9 cellular contexts compared by ENCODE assay signal in the genomic region with DNA sequence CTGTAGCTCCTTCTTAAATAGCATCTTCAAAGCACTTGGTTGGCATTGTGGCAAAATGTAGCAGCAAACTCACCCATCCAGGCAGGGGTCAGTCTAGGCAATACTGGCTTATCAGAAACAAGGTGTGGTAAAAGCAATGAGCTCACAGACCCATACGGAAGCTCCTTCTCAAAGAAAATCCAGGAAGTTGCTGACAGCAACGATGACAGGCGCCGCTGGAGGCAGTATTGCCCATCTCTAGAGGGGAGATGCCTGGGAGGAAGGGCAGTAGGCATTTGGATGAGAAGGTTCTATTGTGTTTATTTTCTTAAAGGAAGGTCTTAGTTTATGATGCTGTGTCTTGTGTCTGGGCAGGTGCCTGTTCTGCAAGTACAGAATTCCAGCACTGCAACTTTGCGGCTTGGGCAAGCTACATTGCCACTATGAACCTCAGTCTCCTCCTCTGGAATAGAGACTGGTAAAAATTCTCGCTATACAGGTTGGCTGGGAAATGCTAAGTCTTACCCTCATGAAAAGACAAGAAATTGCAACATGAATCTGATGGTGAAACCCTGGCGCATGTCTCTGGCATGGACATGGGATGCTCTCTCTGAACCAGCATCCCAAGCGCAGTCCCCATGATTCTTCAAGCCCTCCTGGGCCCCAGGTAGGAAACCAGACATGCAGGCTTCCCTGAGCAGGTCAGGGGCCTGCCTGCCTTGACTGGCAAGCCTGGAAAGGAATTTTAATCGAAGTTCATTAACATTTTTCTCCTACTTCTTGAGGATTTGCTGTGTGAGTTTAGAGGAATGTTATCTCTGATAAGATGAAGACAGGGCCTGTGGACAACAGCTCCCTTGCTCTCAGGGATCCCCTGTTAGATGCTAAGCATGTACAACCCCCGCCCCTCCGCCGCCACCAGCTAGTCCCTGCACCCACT.
DNase-seq lines count a peak whose midpoint lies in the region; ATAC-seq and TF ChIP-seq lines count a peak whose summit lies in the region.
"Had no signal": no experiment of that assay in that cellular context is flagged by ENCODE, and none has a peak within 500 bp of the region (broad histone marks: within the 10 kb centered on the region; RNA-seq: fewer than 3 reads in every experiment).

No MANE protein-coding gene starts in this region.

- H3K36me3 Mint-ChIP-seq in Caco-2 (ENCODE audit: insufficient read depth, unreplicated experiment) (no peaks in the 10 kb centered on the region), progenitor cell of endocrine pancreas (ENCODE audit: insufficient read depth) (no peaks in the 10 kb centered on the region)
- H3K36me3 Mint-ChIP-seq: IgD-negative memory B cell had no signal

- no peak overlapping the region for H3K27ac Mint-ChIP-seq in Caco-2 (ENCODE audit: unreplicated experiment)
- no peak overlapping the region for H3K27ac Mint-ChIP-seq in progenitor cell of endocrine pancreas
- H3K27ac Mint-ChIP-seq: IgD-negative memory B cell had no signal

- peaks cover 5% of the 10 kb centered on the region; the same call in 1 of the 2 replicates for H3K4me1 ChIP-seq in Caco-2

- intact Hi-C loops in Caco-2 (cut with micrococcal nuclease; ENCODE audit: unreplicated experiment): loop anchor here (1.0 to 5.0 kb wide), 5 partner anchors 30 to 227 kb away; no protein-coding TSS in a partner anchor

- DNase-seq in Caco-2 (peak; percentile 74 to 75), H4 (ENCODE audit: low spot score) (peak; percentile 23), RPMI7951 (ENCODE audit: low read depth) (peak; percentile 30), fibroblast of mammary gland (ENCODE audit: low read depth) (peak; percentile 15), progenitor cell of endocrine pancreas (ENCODE audit: low spot score, unreplicated experiment) (peak; percentile 39), NCI-H1105 (lab: John Stamatoyannopoulos, UW) (no peak)
- DNase-seq in stimulated activated CD4-positive, alpha-beta T cell treated with anti-CD3 and anti-CD28 coated beads, Interleukin-4, amount 100 ng/mL, for 4 hours: no peak

- no TSS peak for BruUV-seq in Caco-2 (replicated peaks; lab: Mats Ljungman, UMichigan)

- H3K27me3 Mint-ChIP-seq in Caco-2 (ENCODE audit: insufficient read depth, unreplicated experiment): peaks cover 6% of the 10 kb centered on the region
- peaks cover 52% of the 10 kb centered on the region for H3K27me3 Mint-ChIP-seq in progenitor cell of endocrine pancreas

- H3K36me3 ChIP-seq in Caco-2 (ENCODE audit: control insufficient read depth, insufficient read depth, low read length): no peaks in the 10 kb centered on the region

- no peaks in the 10 kb centered on the region for H3K9me3 ChIP-seq in Caco-2

- peaks cover under 1% of the 10 kb centered on the region for H3K4me1 Mint-ChIP-seq in Caco-2 (ENCODE audit: low read depth, unreplicated experiment)
- peaks cover 9% of the 10 kb centered on the region for H3K4me1 Mint-ChIP-seq in progenitor cell of endocrine pancreas (ENCODE audit: low read depth)

- CTCF ChIA-PET in Caco-2 (lab: Charles Lee): interaction anchor here (0.5 to 3.6 kb wide), 43 partner anchors 10 to 877 kb away, joined by 3 to 109 read pairs (median 4); no protein-coding TSS in a partner anchor

- no peak overlapping the region for H3K4me3 Mint-ChIP-seq in Caco-2 (ENCODE audit: unreplicated experiment)
- H3K4me3 Mint-ChIP-seq in progenitor cell of endocrine pancreas (ENCODE audit: low read depth): no peak overlapping the region
- H3K4me3 Mint-ChIP-seq: IgD-negative memory B cell had no signal

- H3K27me3 ChIP-seq in Caco-2 (replicated peaks; ENCODE audit: control insufficient read depth, insufficient read depth, low read length): no peaks in the 10 kb centered on the region; the same call in 1 of the 2 replicates

- H3K4me3 ChIP-seq in Caco-2 (ENCODE audit: low read depth, low read length) (no peak overlapping the region), fibroblast of mammary gland (ENCODE audit: control insufficient read depth, low read depth, low read length) (no peak overlapping the region)

- no peak for ATAC-seq in HG02840 (IDR thresholded peaks at IDR 0.05; ENCODE audit: low FRiP score, unreplicated experiment)

- TF ChIP-seq CTCF in Caco-2 (IDR thresholded peaks at IDR 0.05; ENCODE audit: insufficient read depth in 1 of 2, low read depth in 1 of 2, low read length in 1 of 2, severe bottlenecking in 1 of 2, unreplicated experiment in 1 of 2) (peak; percentile 65 to 90), fibroblast of mammary gland (conservative IDR thresholded peaks at IDR 0.05; ENCODE audit: control insufficient read depth, insufficient read depth, low read depth, low read length) (peak; percentile 50), progenitor cell of endocrine pancreas (IDR thresholded peaks at IDR 0.05; ENCODE audit: unreplicated experiment) (peak; percentile 74)

- H3K9me3 Mint-ChIP-seq in Caco-2 (ENCODE audit: unreplicated experiment) (no peaks in the 10 kb centered on the region), progenitor cell of endocrine pancreas (ENCODE audit: low read depth) (no peaks in the 10 kb centered on the region)

- POLR2A ChIA-PET in Caco-2 (lab: Charles Lee): no interaction called here

Comparison
In these comparisons a context has a peak if more than half of its experiments do, and no peak if none do; other contexts are left out.
1. DNase-seq: peak in Caco-2 (2 of 2), H4 (single experiment), RPMI7951 (single experiment), fibroblast of mammary gland (single experiment) and progenitor cell of endocrine pancreas (single experiment); none in NCI-H1105 (single experiment) and stimulated activated CD4-positive, alpha-beta T cell treated with anti-CD3 and anti-CD28 coated beads, Interleukin-4, amount 100 ng/mL, for 4 hours (0 of 2).
2. Peak in every context shown above with its lines, with median percentiles within 50 percentile points of each other: CTCF ChIP-seq.